In the genomic region with DNA sequence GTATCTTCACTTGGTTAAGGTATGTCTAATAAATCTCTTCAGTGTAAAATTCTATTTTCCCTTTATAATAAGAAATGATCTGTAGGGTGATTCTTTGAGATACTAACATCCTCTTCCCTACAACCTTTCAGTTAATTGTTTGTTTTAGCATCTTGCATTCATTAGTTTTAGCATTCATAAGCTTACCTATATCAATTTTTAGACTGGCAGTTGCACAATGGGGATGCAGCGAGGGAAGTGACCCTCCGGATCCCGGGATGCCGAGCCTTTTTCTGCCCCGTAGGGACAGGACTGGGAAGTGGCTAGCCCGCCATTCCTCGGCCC, we compare ENCODE assay signal across 8 cellular contexts. TPM values are rescaled to one million over a fixed set of nuclear protein-coding genes. Genes with fewer than 3 reads are reported as not detected.
A peak's percentile ranks its signal among the peaks of the same experiment; 100 is the strongest.
DNase-seq lines count a peak whose midpoint lies in the region; ATAC-seq and TF ChIP-seq lines count a peak whose summit lies in the region.

No MANE protein-coding gene starts in this region.

- H3K4me3 ChIP-seq in AG10803 (ENCODE audit: low read length) (peak overlapping the region; percentile 99), MG63 (peak overlapping the region; percentile 67), dorsolateral prefrontal cortex (peak overlapping the region; percentile 49 to 98 (median 80))

- no peaks in the 10 kb centered on the region for H3K9me3 Mint-ChIP-seq in natural killer cell

- peaks cover 10% of the 10 kb centered on the region; the same call in 1 of the 2 replicates for H3K36me3 ChIP-seq in MG63

- TF ChIP-seq CTCF in AG10803 (conservative IDR thresholded peaks at IDR 0.05; ENCODE audit: low read length) (peak; percentile 11; the same call in 1 of the 2 replicates), dorsolateral prefrontal cortex (IDR thresholded peaks at IDR 0.05 in 54 of 56, conservative IDR thresholded peaks at IDR 0.05 in 2 of 56; ENCODE audit: low read depth in 1 of 56, partially characterized antibody in 56 of 56) (no peak), natural killer cell (IDR thresholded peaks at IDR 0.05) (no peak)

- DNase-seq in AG10803 (ENCODE audit: low read depth) (no peak), MG63 (no peak), dorsolateral prefrontal cortex (no peak), natural killer cell (no peak), amniotic stem cell (lab: John Stamatoyannopoulos, UW) (no peak), NCI-H1092 (lab: John Stamatoyannopoulos, UW) (no peak), NCI-H2107 (lab: John Stamatoyannopoulos, UW) (no peak), NCI-H345 treated with DMSO at 0.1 percent for 48 hours (lab: John Stamatoyannopoulos, UW; ENCODE audit: unreplicated experiment) (no peak)

- H3K36me3 Mint-ChIP-seq in natural killer cell: no peaks in the 10 kb centered on the region

- H3K4me3 Mint-ChIP-seq in natural killer cell: peak overlapping the region; percentile 99

- peak overlapping the region; percentile 95 to 100 for H3K27ac Mint-ChIP-seq in natural killer cell

- H3K27me3 ChIP-seq in MG63: no peaks in the 10 kb centered on the region
- no peaks in the 10 kb centered on the region for H3K27me3 ChIP-seq in dorsolateral prefrontal cortex

- H3K4me1 Mint-ChIP-seq in natural killer cell: peaks cover 18 to 22% of the 10 kb centered on the region in 2 donors

- intact Hi-C loops in dorsolateral prefrontal cortex (cut with DNase I): loop anchor here (1.0 to 10.0 kb wide), 6 partner anchors 56 to 479 kb away; a partner anchor contains a TSS
- intact Hi-C loops in natural killer cell (cut with micrococcal nuclease): loop anchor here (1.0 to 10.0 kb wide), 3 partner anchors 25 to 286 kb away; a partner anchor contains a TSS

- H3K27ac ChIP-seq in dorsolateral prefrontal cortex: peak overlapping the region in 57 of 59 donors; percentile 6 to 95 (median 80)

- no peak for ATAC-seq in natural killer cell

- no peaks in the 10 kb centered on the region for H3K9me3 ChIP-seq in MG63

- no peaks in the 10 kb centered on the region for H3K27me3 Mint-ChIP-seq in natural killer cell (ENCODE audit: low read depth in 2 of 2)

RNA-seq across cellular contexts. Expression of a gene that starts 0.5 kb away (rescaled TPM):
- total RNA-seq in MG63 (2014; rRNA removed; shearing (Covaris generic); ENCODE audit: low replicate concordance): 8.2 and 20.6 TPM in 2 replicates
- total RNA-seq in dorsolateral prefrontal cortex (1 to 10 TPM; 1.5 to 8.3 (median 4.8) TPM), natural killer cell (10 to 100 TPM; 17.2 to 20.2 (median 17.3) TPM)

RNA-seq across cellular contexts. Expression of a gene that starts 55.8 kb away (rescaled TPM):
- total RNA-seq in MG63 (2014; rRNA removed; shearing (Covaris generic); ENCODE audit: low replicate concordance): 0.30 and 3.9 TPM in 2 replicates
- total RNA-seq in dorsolateral prefrontal cortex: 10 to 100 TPM in 111 of 120 experiments, 1 to 10 TPM in 9; 5.9 to 33.0 (median 15.5) TPM
- total RNA-seq in natural killer cell: 1 to 10 TPM in 2 of 3 donors, under 1 TPM in 1; 0.85 to 2.2 (median 1.4) TPM
